In the genomic region with DNA sequence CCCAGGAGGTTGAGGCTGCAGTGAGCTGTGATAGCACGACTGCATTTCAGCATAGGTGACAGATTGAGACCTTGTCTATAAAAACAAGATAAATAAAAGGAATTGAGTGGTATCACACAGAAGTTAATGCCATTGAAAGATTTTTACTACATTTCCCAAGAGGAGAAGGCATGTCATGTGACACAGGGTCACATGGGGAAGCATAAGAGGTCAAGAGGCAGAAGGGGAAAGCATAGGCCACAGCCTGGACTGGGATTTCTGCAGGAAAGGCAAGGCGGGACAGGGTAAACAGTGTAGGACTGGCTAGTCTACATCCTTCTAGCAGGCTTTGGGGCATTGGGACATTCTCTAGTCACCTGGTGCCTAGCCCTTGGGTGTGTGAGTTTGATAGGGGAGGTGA, we compare ENCODE assay signal across 29 cellular contexts.
"Had no signal": no experiment of that assay in that cellular context is flagged by ENCODE, and none has a peak within 500 bp of the region (broad histone marks: within the 10 kb centered on the region; RNA-seq: fewer than 3 reads in every experiment).

No MANE protein-coding gene starts in this region.

- H3K4me3 ChIP-seq: ascending aorta, breast epithelium, cardiac muscle cell, colonic mucosa, dorsolateral prefrontal cortex had no signal

- H3K4me1 ChIP-seq: ascending aorta, breast epithelium, colonic mucosa had no signal

- H3K9me3 ChIP-seq: ascending aorta, breast epithelium, colonic mucosa had no signal

- H3K4me1 Mint-ChIP-seq: endodermal cell had no signal

- ATAC-seq: activated naive CD4-positive, alpha-beta T cell treated with anti-CD3 and anti-CD28 coated beads, Interleukin-2, amount 50 U/mL, for 72 hours; activated T-cell treated with anti-CD3 and anti-CD28 coated beads, Interleukin-2, amount 50 U/mL, for 72 hours; esophagus mucosa had no signal

- DNase-seq: activated CD4-positive, alpha-beta memory T cell treated with anti-CD3 and anti-CD28 coated beads, Interleukin-2, amount 10 ng/mL, durations not matched to agents 7 days and 5 days; activated CD4-positive, alpha-beta T cell treated with anti-CD3 and anti-CD28 coated beads for 1 hour; activated CD4-positive, alpha-beta T cell treated with anti-CD3 and anti-CD28 coated beads for 4 hours; activated CD4-positive, alpha-beta T cell treated with anti-CD3 and anti-CD28 coated beads, Interleukin-2, amount 10 ng/mL, durations not matched to agents 7 days and 5 days; activated CD4-positive, alpha-beta T cell treated with anti-CD3 and anti-CD28 coated beads, Interleukin-2, amount 50 U/mL, for 4 hours; activated CD8-positive, alpha-beta memory T cell treated with anti-CD3 and anti-CD28 coated beads, Interleukin-2, amount 50 U/mL, for 48 hours; activated gamma-delta T cell; activated naive CD4-positive, alpha-beta T cell; activated naive CD4-positive, alpha-beta T cell treated with anti-CD3 and anti-CD28 coated beads, Interleukin-2, amount 10 ng/mL, durations not matched to agents 7 days and 5 days; activated naive CD8-positive, alpha-beta T cell treated with anti-CD3 and anti-CD28 coated beads, Interleukin-2, amount 10 ng/mL, durations not matched to agents 7 days and 5 days; activated T-cell treated with anti-CD3 and anti-CD28 coated beads for 4 hours; activated T-cell treated with anti-CD3 and anti-CD28 coated beads, Interleukin-2, amount 50 U/mL, for 24 hours; activated T-cell treated with anti-CD3 and anti-CD28 coated beads, Interleukin-2, amount 50 U/mL, for 72 hours; central memory CD4-positive, alpha-beta T cell; cerebellar nuclear complex; colonic mucosa; dorsolateral prefrontal cortex; effector memory CD4-positive, alpha-beta T cell; endodermal cell; foreskin fibroblast; head of caudate nucleus; T-helper 2 cell had no signal

- H3K9me3 Mint-ChIP-seq: activated CD4-positive, alpha-beta T cell treated with anti-CD3 and anti-CD28 coated beads, Interleukin-2, amount 10 ng/mL, durations not matched to agents 7 days and 5 days; activated naive CD4-positive, alpha-beta T cell treated with anti-CD3 and anti-CD28 coated beads, Interleukin-2, amount 10 ng/mL, durations not matched to agents 7 days and 5 days; activated T-cell treated with anti-CD3 and anti-CD28 coated beads, Interleukin-2, amount 50 U/mL, for 24 hours; activated T-cell treated with anti-CD3 and anti-CD28 coated beads, Interleukin-2, amount 50 U/mL, for 72 hours; brain; endodermal cell had no signal

- H3K27ac Mint-ChIP-seq: activated CD4-positive, alpha-beta memory T cell treated with anti-CD3 and anti-CD28 coated beads, Interleukin-2, amount 10 ng/mL, durations not matched to agents 7 days and 5 days; activated CD4-positive, alpha-beta T cell treated with anti-CD3 and anti-CD28 coated beads, Interleukin-2, amount 10 ng/mL, durations not matched to agents 7 days and 5 days; activated naive CD8-positive, alpha-beta T cell treated with anti-CD3 and anti-CD28 coated beads, Interleukin-2, amount 10 ng/mL, durations not matched to agents 7 days and 5 days; activated T-cell treated with anti-CD3 and anti-CD28 coated beads, Interleukin-2, amount 50 U/mL, for 24 hours; activated T-cell treated with anti-CD3 and anti-CD28 coated beads, Interleukin-2, amount 50 U/mL, for 72 hours; brain; endodermal cell had no signal

- H3K36me3 ChIP-seq: ascending aorta, breast epithelium, cardiac muscle cell, colonic mucosa had no signal

- H3K27me3 Mint-ChIP-seq: activated CD4-positive, alpha-beta memory T cell treated with anti-CD3 and anti-CD28 coated beads, Interleukin-2, amount 10 ng/mL, durations not matched to agents 7 days and 5 days; activated CD4-positive, alpha-beta T cell treated with anti-CD3 and anti-CD28 coated beads, Interleukin-2, amount 10 ng/mL, durations not matched to agents 7 days and 5 days; activated naive CD4-positive, alpha-beta T cell treated with anti-CD3 and anti-CD28 coated beads, Interleukin-2, amount 10 ng/mL, durations not matched to agents 7 days and 5 days; activated naive CD8-positive, alpha-beta T cell treated with anti-CD3 and anti-CD28 coated beads, Interleukin-2, amount 10 ng/mL, durations not matched to agents 7 days and 5 days had no signal

- H3K4me3 Mint-ChIP-seq: activated CD4-positive, alpha-beta memory T cell treated with anti-CD3 and anti-CD28 coated beads, Interleukin-2, amount 10 ng/mL, durations not matched to agents 7 days and 5 days; activated CD4-positive, alpha-beta T cell treated with anti-CD3 and anti-CD28 coated beads, Interleukin-2, amount 10 ng/mL, durations not matched to agents 7 days and 5 days; activated naive CD4-positive, alpha-beta T cell treated with anti-CD3 and anti-CD28 coated beads, Interleukin-2, amount 10 ng/mL, durations not matched to agents 7 days and 5 days; activated naive CD8-positive, alpha-beta T cell treated with anti-CD3 and anti-CD28 coated beads, Interleukin-2, amount 10 ng/mL, durations not matched to agents 7 days and 5 days; activated T-cell treated with anti-CD3 and anti-CD28 coated beads, Interleukin-2, amount 50 U/mL, for 24 hours; activated T-cell treated with anti-CD3 and anti-CD28 coated beads, Interleukin-2, amount 50 U/mL, for 72 hours; brain; endodermal cell had no signal

- H3K36me3 Mint-ChIP-seq: activated naive CD8-positive, alpha-beta T cell treated with anti-CD3 and anti-CD28 coated beads, Interleukin-2, amount 10 ng/mL, durations not matched to agents 7 days and 5 days; brain had no signal

- FAIRE-seq: frontal cortex had no signal

- H3K27ac ChIP-seq: ascending aorta, breast epithelium, cardiac muscle cell, colonic mucosa, dorsolateral prefrontal cortex had no signal

- H3K27me3 ChIP-seq: ascending aorta, breast epithelium, cardiac muscle cell, colonic mucosa had no signal
